8 cellular contexts compared by ENCODE assay signal in the genomic region with DNA sequence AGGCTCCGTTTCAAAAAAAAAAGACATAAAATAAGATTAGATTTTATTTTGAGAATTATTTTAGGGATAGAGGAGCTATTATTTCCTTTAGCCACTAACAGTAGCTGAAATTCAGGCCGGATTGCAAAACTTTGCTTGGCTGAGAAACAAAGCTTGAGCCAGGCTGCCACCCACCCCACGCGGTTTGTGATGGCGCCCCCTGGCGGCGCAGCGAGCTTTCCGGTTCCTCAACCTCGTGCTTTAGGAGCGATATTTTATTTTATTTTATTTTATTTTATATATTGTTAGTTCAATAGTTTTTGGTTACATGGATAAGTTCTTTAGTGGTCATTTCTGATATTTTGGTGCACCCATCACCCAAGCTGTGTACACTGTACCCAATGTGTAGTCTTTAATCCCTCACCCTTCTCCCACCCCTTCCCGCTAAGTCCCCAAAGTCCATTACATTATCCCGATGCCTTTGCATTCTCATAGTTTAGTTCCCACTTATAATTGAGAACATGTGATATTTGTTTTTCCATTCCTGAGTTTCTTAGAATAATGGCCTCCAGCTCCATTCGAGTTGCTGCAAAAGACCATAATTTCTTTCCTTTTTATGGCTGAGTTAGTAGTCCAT. TPM values are rescaled to one million over a fixed set of nuclear protein-coding genes. Genes with fewer than 3 reads are reported as not detected.
DNase-seq lines count a peak whose midpoint lies in the region; ATAC-seq and TF ChIP-seq lines count a peak whose summit lies in the region.

No MANE protein-coding gene starts in this region.

- H3K4me1 Mint-ChIP-seq in activated T-helper 1 cell treated with anti-CD3 and anti-CD28 coated beads, Interleukin-12 subunit alpha, Interleukin-12 subunit beta, Interleukin-2, Interleukin-4 antibody, amounts not matched to agents 30 ng/mL and 10 ng/mL and 1 ng/mL, durations not matched to agents 14 hours and 24 hours and 36 hours (ENCODE audit: low read depth), result no peaks in the 10 kb centered on the region
- H3K4me1 Mint-ChIP-seq in stimulated activated naive CD8-positive, alpha-beta T cell treated with anti-CD3 and anti-CD28 coated beads, Interleukin-15, amount 100 ng/mL, for 72 hours, result no peaks in the 10 kb centered on the region

- ATAC-seq in stimulated activated naive CD8-positive, alpha-beta T cell treated with anti-CD3 and anti-CD28 coated beads, Interleukin-15, amount 100 ng/mL, for 72 hours, result no peak
- ATAC-seq in GM21526 (IDR thresholded peaks at IDR 0.05; ENCODE audit: low FRiP score, unreplicated experiment) (no peak), GM21528 (IDR thresholded peaks at IDR 0.05; ENCODE audit: low FRiP score, unreplicated experiment) (no peak)

- no peak overlapping the region for H3K27ac Mint-ChIP-seq in activated T-helper 1 cell treated with anti-CD3 and anti-CD28 coated beads, Interleukin-12 subunit alpha, Interleukin-12 subunit beta, Interleukin-2, Interleukin-4 antibody, amounts not matched to agents 30 ng/mL and 10 ng/mL and 1 ng/mL, durations not matched to agents 14 hours and 24 hours and 36 hours
- H3K27ac Mint-ChIP-seq in stimulated activated naive CD8-positive, alpha-beta T cell treated with anti-CD3 and anti-CD28 coated beads, Interleukin-15, amount 100 ng/mL, for 72 hours, result no peak overlapping the region

- peak; percentile 36 for TF ChIP-seq CTCF in fibroblast of the aortic adventitia (IDR thresholded peaks at IDR 0.05; ENCODE audit: insufficient read depth, low read length)

- no peaks in the 10 kb centered on the region for H3K9me3 Mint-ChIP-seq in activated T-helper 1 cell treated with anti-CD3 and anti-CD28 coated beads, Interleukin-12 subunit alpha, Interleukin-12 subunit beta, Interleukin-2, Interleukin-4 antibody, amounts not matched to agents 30 ng/mL and 10 ng/mL and 1 ng/mL, durations not matched to agents 14 hours and 24 hours and 36 hours
- no peaks in the 10 kb centered on the region for H3K9me3 Mint-ChIP-seq in stimulated activated naive CD8-positive, alpha-beta T cell treated with anti-CD3 and anti-CD28 coated beads, Interleukin-15, amount 100 ng/mL, for 72 hours

- intact Hi-C loops in activated T-helper 1 cell treated with anti-CD3 and anti-CD28 coated beads, Interleukin-12 subunit alpha, Interleukin-12 subunit beta, Interleukin-2, Interleukin-4 antibody, amounts not matched to agents 30 ng/mL and 10 ng/mL and 1 ng/mL, durations not matched to agents 14 hours and 24 hours and 36 hours (cut with micrococcal nuclease), result no loop called here

- no peaks in the 10 kb centered on the region for H3K36me3 Mint-ChIP-seq in activated T-helper 1 cell treated with anti-CD3 and anti-CD28 coated beads, Interleukin-12 subunit alpha, Interleukin-12 subunit beta, Interleukin-2, Interleukin-4 antibody, amounts not matched to agents 30 ng/mL and 10 ng/mL and 1 ng/mL, durations not matched to agents 14 hours and 24 hours and 36 hours (ENCODE audit: low read depth)

- H3K27me3 Mint-ChIP-seq in activated T-helper 1 cell treated with anti-CD3 and anti-CD28 coated beads, Interleukin-12 subunit alpha, Interleukin-12 subunit beta, Interleukin-2, Interleukin-4 antibody, amounts not matched to agents 30 ng/mL and 10 ng/mL and 1 ng/mL, durations not matched to agents 14 hours and 24 hours and 36 hours (ENCODE audit: insufficient read depth), result peaks cover 8% of the 10 kb centered on the region
- H3K27me3 Mint-ChIP-seq in stimulated activated naive CD8-positive, alpha-beta T cell treated with anti-CD3 and anti-CD28 coated beads, Interleukin-15, amount 100 ng/mL, for 72 hours, result peaks cover 49% of the 10 kb centered on the region

- peak; percentile 14 for DNase-seq in activated T-helper 1 cell treated with Interleukin-2 at 50 U/mL for 16 hours (ENCODE audit: low read depth)
- no peak for DNase-seq in activated T-helper 1 cell treated with anti-CD3 and anti-CD28 coated beads, Interleukin-12 subunit alpha, Interleukin-12 subunit beta, Interleukin-2, Interleukin-4 antibody, amounts not matched to agents 30 ng/mL and 10 ng/mL and 1 ng/mL, durations not matched to agents 14 hours and 24 hours and 36 hours (ENCODE audit: low spot score)
- DNase-seq in activated CD4-positive, alpha-beta T cell treated with anti-CD3 and anti-CD28 coated beads, Interleukin-2, amount 50 U/mL, for 24 hours (ENCODE audit: low read depth in 1 of 2, low spot score in 1 of 2), result peak; percentile 20 to 25
- peak; percentile 2 for DNase-seq in fibroblast of the aortic adventitia (ENCODE audit: low read depth)
- DNase-seq in stimulated activated naive CD8-positive, alpha-beta T cell treated with anti-CD3 and anti-CD28 coated beads, Interleukin-15, amount 100 ng/mL, for 72 hours, result peak; percentile 35 to 50
- DNase-seq in medulla oblongata (ENCODE audit: extremely low spot score), result no peak

- H3K4me3 ChIP-seq in fibroblast of the aortic adventitia (ENCODE audit: low read depth, low read length), result no peak overlapping the region

- H3K4me3 Mint-ChIP-seq in activated T-helper 1 cell treated with anti-CD3 and anti-CD28 coated beads, Interleukin-12 subunit alpha, Interleukin-12 subunit beta, Interleukin-2, Interleukin-4 antibody, amounts not matched to agents 30 ng/mL and 10 ng/mL and 1 ng/mL, durations not matched to agents 14 hours and 24 hours and 36 hours, result no peak overlapping the region
- no peak overlapping the region for H3K4me3 Mint-ChIP-seq in stimulated activated naive CD8-positive, alpha-beta T cell treated with anti-CD3 and anti-CD28 coated beads, Interleukin-15, amount 100 ng/mL, for 72 hours

RNA-seq across cellular contexts. Expression of a gene that starts 19.8 kb away (rescaled TPM):
- total RNA-seq in activated T-helper 1 cell treated with anti-CD3 and anti-CD28 coated beads, Interleukin-12 subunit alpha, Interleukin-12 subunit beta, Interleukin-2, Interleukin-4 antibody, amounts not matched to agents 30 ng/mL and 10 ng/mL and 1 ng/mL, durations not matched to agents 14 hours and 24 hours and 36 hours, result not detected in 2 replicates
- not detected in 2 replicates for total RNA-seq in fibroblast of the aortic adventitia (ENCODE audit: low replicate concordance)

RNA-seq across cellular contexts. Expression of a gene that starts 41.4 kb away (rescaled TPM):
- total RNA-seq in activated T-helper 1 cell treated with anti-CD3 and anti-CD28 coated beads, Interleukin-12 subunit alpha, Interleukin-12 subunit beta, Interleukin-2, Interleukin-4 antibody, amounts not matched to agents 30 ng/mL and 10 ng/mL and 1 ng/mL, durations not matched to agents 14 hours and 24 hours and 36 hours, result not detected in 2 replicates
- not detected in 2 replicates for total RNA-seq in fibroblast of the aortic adventitia (ENCODE audit: low replicate concordance)

Comparison
In these comparisons a context has a peak if more than half of its experiments do, and no peak if none do; other contexts are left out.
1. DNase-seq: peak in activated T-helper 1 cell treated with Interleukin-2 at 50 U/mL for 16 hours (single experiment), activated CD4-positive, alpha-beta T cell treated with anti-CD3 and anti-CD28 coated beads, Interleukin-2, amount 50 U/mL, for 24 hours (2 of 2), fibroblast of the aortic adventitia (single experiment) and stimulated activated naive CD8-positive, alpha-beta T cell treated with anti-CD3 and anti-CD28 coated beads, Interleukin-15, amount 100 ng/mL, for 72 hours (2 of 2); none in activated T-helper 1 cell treated with anti-CD3 and anti-CD28 coated beads, Interleukin-12 subunit alpha, Interleukin-12 subunit beta, Interleukin-2, Interleukin-4 antibody, amounts not matched to agents 30 ng/mL and 10 ng/mL and 1 ng/mL, durations not matched to agents 14 hours and 24 hours and 36 hours (single experiment) and medulla oblongata (single experiment).